In the genomic region with DNA sequence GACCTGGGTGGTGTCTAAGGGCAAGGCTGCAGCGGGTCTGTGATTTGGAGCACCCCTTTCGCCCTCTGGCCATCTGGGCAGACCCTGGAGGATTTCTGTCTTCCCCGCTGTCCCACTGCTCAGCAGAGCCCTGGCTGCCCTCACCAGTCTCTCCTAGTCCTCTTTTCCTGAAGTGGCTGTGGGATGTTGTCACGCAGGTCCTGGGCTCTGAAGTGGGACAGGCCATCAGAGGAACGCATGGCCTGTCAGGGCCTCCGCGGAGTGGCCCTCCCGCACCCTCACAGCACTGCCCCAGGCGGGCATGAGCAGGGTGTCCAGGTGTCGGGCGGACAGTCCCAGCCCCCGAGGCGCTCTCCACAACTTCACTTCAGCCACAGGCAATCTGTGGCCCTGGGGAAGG, we compare ENCODE assay signal across 8 cellular contexts. TPM values are rescaled to one million over a fixed set of nuclear protein-coding genes. Genes with fewer than 3 reads are reported as not detected.
DNase-seq lines count a peak whose midpoint lies in the region; ATAC-seq, FAIRE-seq and TF ChIP-seq lines count a peak whose summit lies in the region.

No MANE protein-coding gene starts in this region.

- H3K4me1 Mint-ChIP-seq in activated T-cell treated with anti-CD3 and anti-CD28 coated beads, Interleukin-2, amount 50 U/mL, for 24 hours (ENCODE audit: low read depth): peaks cover 76% of the 10 kb centered on the region
- peaks cover 58% of the 10 kb centered on the region for H3K4me1 Mint-ChIP-seq in activated CD8-positive, alpha-beta T cell treated with anti-CD3 and anti-CD28 coated beads for 36 hours (ENCODE audit: low read depth)

- peaks cover 17% of the 10 kb centered on the region for H3K9me3 Mint-ChIP-seq in activated T-cell treated with anti-CD3 and anti-CD28 coated beads, Interleukin-2, amount 50 U/mL, for 24 hours
- peaks cover 15% of the 10 kb centered on the region for H3K9me3 Mint-ChIP-seq in activated CD8-positive, alpha-beta T cell treated with anti-CD3 and anti-CD28 coated beads for 36 hours

- no peak for TF ChIP-seq POLR2A in suprapubic skin (IDR thresholded peaks at IDR 0.05)

- H3K27me3 Mint-ChIP-seq in activated T-cell treated with anti-CD3 and anti-CD28 coated beads, Interleukin-2, amount 50 U/mL, for 24 hours: no peaks in the 10 kb centered on the region
- H3K27me3 Mint-ChIP-seq in activated CD8-positive, alpha-beta T cell treated with anti-CD3 and anti-CD28 coated beads for 36 hours: no peaks in the 10 kb centered on the region

- H3K4me1 ChIP-seq in left lung (peaks cover 13 to 49% of the 10 kb centered on the region in 2 donors), suprapubic skin (peaks cover 28% of the 10 kb centered on the region)

- H3K9me3 ChIP-seq in left lung (no peaks in the 10 kb centered on the region), suprapubic skin (no peaks in the 10 kb centered on the region)

- 100% methylated on average over 1 of the region's 13 CpGs for WGBS in suprapubic skin

- H3K4me3 ChIP-seq in left lung: peak overlapping the region in 1 of 2 donors; percentile 62
- peak overlapping the region; percentile 54 for H3K4me3 ChIP-seq in suprapubic skin

- TF ChIP-seq EP300 in suprapubic skin (IDR thresholded peaks at IDR 0.05): no peak

- peak overlapping the region in 1 of 2 donors; percentile 93 for H3K27ac ChIP-seq in left lung
- no peak overlapping the region for H3K27ac ChIP-seq in suprapubic skin

- no peak for TF ChIP-seq CTCF in activated CD8-positive, alpha-beta T cell treated with anti-CD3 and anti-CD28 coated beads for 36 hours (IDR thresholded peaks at IDR 0.05)
- no peak for TF ChIP-seq CTCF in left lung (IDR thresholded peaks at IDR 0.05)
- no peak for TF ChIP-seq CTCF in suprapubic skin (IDR thresholded peaks at IDR 0.05)

- peak; percentile 33 for DNase-seq in activated T-cell treated with anti-CD3 and anti-CD28 coated beads, Interleukin-2, amount 50 U/mL, for 24 hours
- no peak for DNase-seq in activated T-cell treated with anti-CD3 and anti-CD28 coated beads, Interleukin-2, amount 50 U/mL, for 1 hour
- no peak for DNase-seq in activated CD8-positive, alpha-beta T cell treated with anti-CD3 and anti-CD28 coated beads for 36 hours
- DNase-seq in left lung (peak; percentile 31 to 77), suprapubic skin (ENCODE audit: low spot score in 2 of 2) (peak; percentile 61 to 75), frontal cortex (ENCODE audit: low spot score in 2 of 2) (no peak), NCI-H2081 treated with DMSO at 0.1 percent for 48 hours (lab: John Stamatoyannopoulos, UW) (no peak)
- DNase-seq in stimulated activated CD4-positive, alpha-beta T cell treated with anti-CD3 and anti-CD28 coated beads, Interleukin-4, amount 100 ng/mL, for 1 hour: no peak

- H3K27ac Mint-ChIP-seq in activated T-cell treated with anti-CD3 and anti-CD28 coated beads, Interleukin-2, amount 50 U/mL, for 24 hours: peak overlapping the region; percentile 92
- peak overlapping the region; percentile 87 for H3K27ac Mint-ChIP-seq in activated CD8-positive, alpha-beta T cell treated with anti-CD3 and anti-CD28 coated beads for 36 hours

- CTCF ChIA-PET in activated CD8-positive, alpha-beta T cell treated with anti-CD3 and anti-CD28 coated beads for 36 hours (lab: Charles Lee): interaction anchor here (1.4 to 1.7 kb wide), 3 partner anchors 9 to 88 kb away, joined by 3 to 7 read pairs (median 5); no protein-coding TSS in a partner anchor

- H3K27me3 ChIP-seq in left lung (no peaks in the 10 kb centered on the region), suprapubic skin (no peaks in the 10 kb centered on the region)

- H3K36me3 ChIP-seq in left lung (no peaks in the 10 kb centered on the region), suprapubic skin (no peaks in the 10 kb centered on the region)

- peaks cover 51% of the 10 kb centered on the region for H3K36me3 Mint-ChIP-seq in activated T-cell treated with anti-CD3 and anti-CD28 coated beads, Interleukin-2, amount 50 U/mL, for 24 hours (ENCODE audit: low read depth)
- H3K36me3 Mint-ChIP-seq in activated CD8-positive, alpha-beta T cell treated with anti-CD3 and anti-CD28 coated beads for 36 hours (ENCODE audit: low read depth): peaks cover 34% of the 10 kb centered on the region

- ATAC-seq in activated CD8-positive, alpha-beta T cell treated with anti-CD3 and anti-CD28 coated beads for 36 hours: no peak
- ATAC-seq in left lung: no peak

- H3K4me3 Mint-ChIP-seq in activated T-cell treated with anti-CD3 and anti-CD28 coated beads, Interleukin-2, amount 50 U/mL, for 24 hours: peak overlapping the region; percentile 83
- peak overlapping the region; percentile 80 for H3K4me3 Mint-ChIP-seq in activated CD8-positive, alpha-beta T cell treated with anti-CD3 and anti-CD28 coated beads for 36 hours

- FAIRE-seq in frontal cortex (lab: Jason Lieb, UNC): no peak

- intact Hi-C loops in activated CD8-positive, alpha-beta T cell treated with anti-CD3 and anti-CD28 coated beads for 36 hours (cut with micrococcal nuclease): no loop called here
- intact Hi-C loops in left lung (cut with DNase I): no loop called here

- POLR2A ChIA-PET in activated CD8-positive, alpha-beta T cell treated with anti-CD3 and anti-CD28 coated beads for 36 hours (lab: Charles Lee): interaction anchor here (1.5 kb wide), 1 partner anchor 16 kb away, joined by 3 read pairs; no protein-coding TSS in a partner anchor

RNA-seq across cellular contexts. Expression of a gene that starts 1.1 kb away (rescaled TPM):
- 10 to 100 TPM; 16.7 to 17.2 TPM for total RNA-seq in activated CD8-positive, alpha-beta T cell treated with anti-CD3 and anti-CD28 coated beads for 36 hours
- total RNA-seq in left lung: 10 to 100 TPM; 24.3 to 29.1 TPM
- total RNA-seq in suprapubic skin: 10 to 100 TPM; 22.8 to 40.0 (median 30.4) TPM
- 15.1 TPM for total RNA-seq in frontal cortex

RNA-seq across cellular contexts. Expression of a gene that starts 28.4 kb away (rescaled TPM):
- total RNA-seq in activated CD8-positive, alpha-beta T cell treated with anti-CD3 and anti-CD28 coated beads for 36 hours: 10 to 100 TPM; 16.7 to 17.6 TPM
- total RNA-seq in left lung (10 to 100 TPM; 50.5 to 68.1 TPM), suprapubic skin (10 to 100 TPM; 21.3 to 37.0 (median 30.5) TPM), frontal cortex (39.9 TPM)

Comparison
In these comparisons a context has a peak if more than half of its experiments do, and no peak if none do; other contexts are left out.
1. DNase-seq: peak in activated T-cell treated with anti-CD3 and anti-CD28 coated beads, Interleukin-2, amount 50 U/mL, for 24 hours (single experiment), left lung (2 of 2) and suprapubic skin (2 of 2); none in activated T-cell treated with anti-CD3 and anti-CD28 coated beads, Interleukin-2, amount 50 U/mL, for 1 hour (single experiment), activated CD8-positive, alpha-beta T cell treated with anti-CD3 and anti-CD28 coated beads for 36 hours (single experiment), stimulated activated CD4-positive, alpha-beta T cell treated with anti-CD3 and anti-CD28 coated beads, Interleukin-4, amount 100 ng/mL, for 1 hour (single experiment), frontal cortex (0 of 2) and NCI-H2081 treated with DMSO at 0.1 percent for 48 hours (single experiment).